ENCODE assay signal across 15 cellular contexts in the genomic region with DNA sequence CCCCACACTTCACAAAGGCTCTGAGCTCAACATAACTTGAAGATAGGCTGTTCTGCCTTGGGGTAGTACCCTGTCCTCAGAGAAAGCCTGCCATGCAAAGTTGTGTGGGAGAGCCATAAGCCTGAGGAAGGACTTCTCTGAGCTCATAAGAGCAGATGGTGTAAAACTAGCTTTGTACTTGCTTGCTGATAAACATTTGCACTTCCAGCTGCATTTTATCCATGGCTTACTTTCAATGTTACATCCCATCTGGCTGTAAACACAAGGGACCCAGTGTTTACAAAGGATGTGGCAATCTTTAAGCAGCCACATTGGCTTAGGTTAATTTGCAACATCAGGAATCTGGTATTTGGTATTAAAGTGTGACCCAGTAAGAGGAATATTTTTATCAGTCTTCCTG.
DNase-seq lines count a peak whose midpoint lies in the region; ATAC-seq and TF ChIP-seq lines count a peak whose summit lies in the region.
"Had no signal": no experiment of that assay in that cellular context is flagged by ENCODE, and none has a peak within 500 bp of the region (broad histone marks: within the 10 kb centered on the region; RNA-seq: fewer than 3 reads in every experiment).

No MANE protein-coding gene starts in this region.

- ATAC-seq in right cardiac atrium (peak; percentile 86 to 93), gastrocnemius medialis (peak; percentile 36 to 77), GM21786 (IDR thresholded peaks at IDR 0.05; ENCODE audit: unreplicated experiment) (no peak)
- ATAC-seq: activated CD4-positive, CD25-positive, alpha-beta regulatory T cell treated with anti-CD3 and anti-CD28 coated beads, Interleukin-2, amount 50 U/mL, for 24 hours had no signal

- intact Hi-C loops in right cardiac atrium (cut with DNase I) (no loop called here), gastrocnemius medialis (cut with DNase I; ENCODE audit: low total_unique reads) (no loop called here)

- peak overlapping the region; percentile 28 for H3K9ac ChIP-seq in adipocyte (ENCODE audit: low read length)
- H3K9ac ChIP-seq: BLaER1 treated with 17β-estradiol and CSF1 and Interleukin-3, amounts not matched to agents 10 nM and 100 nM; parathyroid adenoma had no signal

- H3K36me3 ChIP-seq in adipocyte (ENCODE audit: control insufficient read depth, insufficient read depth, low read length, severe bottlenecking) (no peaks in the 10 kb centered on the region), gastrocnemius medialis (no peaks in the 10 kb centered on the region)
- H3K36me3 ChIP-seq: BLaER1 treated with 17β-estradiol and CSF1 and Interleukin-3, amounts not matched to agents 10 nM and 100 nM; tibial artery had no signal

- H3K4me1 ChIP-seq in adipocyte (ENCODE audit: control insufficient read depth, insufficient read depth, low read length) (peaks cover 17% of the 10 kb centered on the region), right cardiac atrium (ENCODE audit: control insufficient read depth, insufficient read depth, low read length) (no peaks in the 10 kb centered on the region), gastrocnemius medialis (no peaks in the 10 kb centered on the region)
- H3K4me1 ChIP-seq: BLaER1 treated with 17β-estradiol and CSF1 and Interleukin-3, amounts not matched to agents 10 nM and 100 nM; parathyroid adenoma; tibial artery had no signal

- DNase-seq in H4 (ENCODE audit: low spot score) (peak; percentile 79), adipocyte (ENCODE audit: low read depth) (peak; percentile 27), right cardiac atrium (peak in 1 of 3 donors; percentile 14), gastrocnemius medialis (peak in 1 of 2 donors; percentile 9), GDM1 (lab: John Stamatoyannopoulos, UW) (no peak), KG1 (lab: John Stamatoyannopoulos, UW) (no peak), GM10266 (ENCODE audit: extremely low spot score) (no peak)
- DNase-seq: activated naive CD8-positive, alpha-beta T cell treated with anti-CD3 and anti-CD28 coated beads for 36 hours; MM.1S; T-helper 1 cell; tibial artery had no signal

- TF ChIP-seq CTCF in gastrocnemius medialis (IDR thresholded peaks at IDR 0.05 in 4 of 5, conservative IDR thresholded peaks at IDR 0.05 in 1 of 5) (no peak), GM10266 (IDR thresholded peaks at IDR 0.05; ENCODE audit: control insufficient read depth, insufficient read depth, low read depth, missing control alignments) (no peak)

- no peak for TF ChIP-seq POLR2A in gastrocnemius medialis (IDR thresholded peaks at IDR 0.05)

- in situ Hi-C loops in gastrocnemius medialis (cut with MboI; ENCODE audit: low sequenced_read_pairs in 4 of 4) = no loop called here

- H3K4me3 ChIP-seq in adipocyte (ENCODE audit: low read length) = no peak overlapping the region
- no peak overlapping the region for H3K4me3 ChIP-seq in right cardiac atrium (ENCODE audit: low read length)
- no peak overlapping the region for H3K4me3 ChIP-seq in gastrocnemius medialis
- H3K4me3 ChIP-seq: BLaER1 treated with 17β-estradiol and CSF1 and Interleukin-3, amounts not matched to agents 10 nM and 100 nM; tibial artery had no signal

- H3K27ac ChIP-seq in right cardiac atrium (ENCODE audit: low read length) = no peak overlapping the region
- peak overlapping the region in 3 of 4 donors; percentile 25 to 40 (median 29) for H3K27ac ChIP-seq in gastrocnemius medialis
- H3K27ac ChIP-seq: BLaER1 treated with 17β-estradiol and CSF1 and Interleukin-3, amounts not matched to agents 10 nM and 100 nM; parathyroid adenoma; tibial artery had no signal

- no peaks in the 10 kb centered on the region for H3K9me3 ChIP-seq in adipocyte (ENCODE audit: control insufficient read depth, low read length)
- no peaks in the 10 kb centered on the region for H3K9me3 ChIP-seq in right cardiac atrium (ENCODE audit: control insufficient read depth, low read length)
- no peaks in the 10 kb centered on the region for H3K9me3 ChIP-seq in gastrocnemius medialis
- H3K9me3 ChIP-seq: BLaER1 treated with 17β-estradiol and CSF1 and Interleukin-3, amounts not matched to agents 10 nM and 100 nM; tibial artery had no signal

- H3K27me3 ChIP-seq in adipocyte (replicated peaks; ENCODE audit: control insufficient read depth, insufficient read depth, low read length) (no peaks in the 10 kb centered on the region), right cardiac atrium (ENCODE audit: control insufficient read depth, insufficient read depth) (no peaks in the 10 kb centered on the region), gastrocnemius medialis (no peaks in the 10 kb centered on the region)
- H3K27me3 ChIP-seq: BLaER1 treated with 17β-estradiol and CSF1 and Interleukin-3, amounts not matched to agents 10 nM and 100 nM had no signal

Comparison
In these comparisons a context has a peak if more than half of its experiments do, and no peak if none do; other contexts are left out.
1. DNase-seq: peak in H4 (single experiment) and adipocyte (single experiment); none in GDM1 (single experiment), KG1 (single experiment) and GM10266 (single experiment).